Comparison of ENCODE assay signal across 1 cellular context in genomic region chr9:92291577-92291976, GRCh38.
TF ChIP-seq lines count a peak whose summit lies in the region.

No MANE protein-coding gene starts in this region.

TF ChIP-seq in HepG2, 621 proteins besides CTCF, POLR2A, EP300 and RAD21:
- no peak for TF ChIP-seq TCF7L2 (IDR thresholded peaks at IDR 0.05; ENCODE audit: low read depth, low read length)
- no peak for TF ChIP-seq MEF2D (CRISPR knock-in tag; IDR thresholded peaks at IDR 0.05)
- no peak for TF ChIP-seq HNRNPL (IDR thresholded peaks at IDR 0.05; ENCODE audit: low read depth, low read length)
- TF ChIP-seq CC2D1A (CRISPR knock-in tag; IDR thresholded peaks at IDR 0.05), result no peak
- TF ChIP-seq ZNF382 (CRISPR knock-in tag; IDR thresholded peaks at IDR 0.05; ENCODE audit: borderline replicate concordance), result no peak
- no peak for TF ChIP-seq MBNL3 (CRISPR knock-in tag; conservative IDR thresholded peaks at IDR 0.05)
- no peak for TF ChIP-seq NFAT5 (CRISPR knock-in tag; IDR thresholded peaks at IDR 0.05)
- TF ChIP-seq ZFP36L1 (CRISPR knock-in tag; IDR thresholded peaks at IDR 0.05), result no peak
- no peak for TF ChIP-seq CHCHD3 (CRISPR knock-in tag; IDR thresholded peaks at IDR 0.05)
- TF ChIP-seq YY1 (IDR thresholded peaks at IDR 0.05; ENCODE audit: insufficient read depth, insufficient replicate concordance, low read depth, low read length), result no peak
- TF ChIP-seq TGIF2 (CRISPR knock-in tag; IDR thresholded peaks at IDR 0.05), result no peak
- no peak for TF ChIP-seq ZNF775 (CRISPR knock-in tag; IDR thresholded peaks at IDR 0.05; ENCODE audit: borderline replicate concordance)
- TF ChIP-seq TAF1 (CRISPR knock-in tag; IDR thresholded peaks at IDR 0.05), result no peak
- no peak for TF ChIP-seq ATM (IDR thresholded peaks at IDR 0.05; ENCODE audit: borderline replicate concordance)
